In the genomic region with DNA sequence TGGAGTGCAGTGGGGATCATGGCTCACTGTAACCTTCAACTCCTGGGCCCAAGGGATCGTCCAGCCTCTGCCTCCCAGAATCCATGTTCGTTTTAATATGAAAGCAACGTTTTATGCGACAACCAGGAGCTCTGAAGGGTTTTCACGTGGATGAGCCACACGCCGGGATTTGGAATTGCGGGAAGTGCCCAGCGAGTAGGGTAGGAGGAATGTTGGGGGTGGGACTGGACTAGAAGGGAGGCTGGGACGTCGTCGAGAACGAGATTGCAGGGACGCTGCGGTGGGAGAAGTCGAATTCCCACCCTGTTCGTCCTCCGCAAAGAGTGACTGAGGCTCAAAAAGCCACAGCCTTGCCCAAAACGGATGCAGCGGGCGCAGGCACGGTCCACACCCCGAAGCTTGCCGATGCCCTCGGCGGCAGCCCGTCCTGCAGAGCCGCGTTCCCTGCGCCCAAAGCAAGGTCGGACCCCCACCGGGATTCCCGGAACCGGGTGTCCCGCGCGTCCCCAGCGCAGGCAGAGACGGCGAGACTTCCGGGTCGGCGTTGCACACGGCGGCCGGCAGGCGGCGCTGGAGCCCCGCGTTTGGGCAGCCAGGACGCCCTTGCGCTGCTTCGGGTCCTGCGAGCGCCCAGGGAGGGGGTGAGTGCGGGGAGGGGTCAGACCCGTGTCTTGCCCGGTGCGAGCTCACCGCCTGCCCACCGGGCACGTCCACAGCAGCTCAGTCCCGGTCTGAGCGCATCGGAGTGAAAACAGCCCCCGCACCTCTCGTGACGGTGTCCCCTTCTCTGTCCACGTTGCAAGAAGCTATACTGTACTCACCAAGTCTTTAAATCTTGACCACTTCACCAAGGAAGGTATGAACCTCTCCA, we compare ENCODE assay signal across 1 cellular context.
A peak's percentile ranks its signal among the peaks of the same experiment; 100 is the strongest.
TF ChIP-seq lines count a peak whose summit lies in the region.

No MANE protein-coding gene starts in this region.

TF ChIP-seq in K562, 482 proteins besides CTCF, POLR2A, EP300 and RAD21 (continued from another document):
- no peak for TF ChIP-seq DLX4 (CRISPR knock-in tag; IDR thresholded peaks at IDR 0.05)
- peak; percentile 86 for TF ChIP-seq PHF20 (IDR thresholded peaks at IDR 0.05; ENCODE audit: partially characterized antibody)
- TF ChIP-seq SRSF3 (IDR thresholded peaks at IDR 0.05; ENCODE audit: insufficient read depth, low read length) = no peak
- TF ChIP-seq ETS1 (conservative IDR thresholded peaks at IDR 0.05; ENCODE audit: control insufficient read depth, low read depth, low read length) = peak; percentile 57; the same call in 1 of the 2 replicates
- TF ChIP-seq TEAD1 (CRISPR knock-in tag; IDR thresholded peaks at IDR 0.05) = 0 out of 4 replicates have a peak, but pooled peaks of 1 of the 2 experiments have one; percentile 34
- no peak for TF ChIP-seq DNMT1 (IDR thresholded peaks at IDR 0.05)
- 0 out of 2 replicates have a peak, but pooled peaks have one; percentile 15 for TF ChIP-seq JUND (IDR thresholded peaks at IDR 0.05; ENCODE audit: borderline replicate concordance, low read depth, low read length)
- no peak; the same call in 2 of the 3 replicates for TF ChIP-seq JUND (tag; IDR thresholded peaks at IDR 0.05; ENCODE audit: borderline replicate concordance, low read depth, low read length)
- TF ChIP-seq TFAP4 (CRISPR knock-in tag; IDR thresholded peaks at IDR 0.05; ENCODE audit: borderline replicate concordance) = peak; percentile 72; the same call in 1 of the 2 replicates
- TF ChIP-seq, protein P1, sequence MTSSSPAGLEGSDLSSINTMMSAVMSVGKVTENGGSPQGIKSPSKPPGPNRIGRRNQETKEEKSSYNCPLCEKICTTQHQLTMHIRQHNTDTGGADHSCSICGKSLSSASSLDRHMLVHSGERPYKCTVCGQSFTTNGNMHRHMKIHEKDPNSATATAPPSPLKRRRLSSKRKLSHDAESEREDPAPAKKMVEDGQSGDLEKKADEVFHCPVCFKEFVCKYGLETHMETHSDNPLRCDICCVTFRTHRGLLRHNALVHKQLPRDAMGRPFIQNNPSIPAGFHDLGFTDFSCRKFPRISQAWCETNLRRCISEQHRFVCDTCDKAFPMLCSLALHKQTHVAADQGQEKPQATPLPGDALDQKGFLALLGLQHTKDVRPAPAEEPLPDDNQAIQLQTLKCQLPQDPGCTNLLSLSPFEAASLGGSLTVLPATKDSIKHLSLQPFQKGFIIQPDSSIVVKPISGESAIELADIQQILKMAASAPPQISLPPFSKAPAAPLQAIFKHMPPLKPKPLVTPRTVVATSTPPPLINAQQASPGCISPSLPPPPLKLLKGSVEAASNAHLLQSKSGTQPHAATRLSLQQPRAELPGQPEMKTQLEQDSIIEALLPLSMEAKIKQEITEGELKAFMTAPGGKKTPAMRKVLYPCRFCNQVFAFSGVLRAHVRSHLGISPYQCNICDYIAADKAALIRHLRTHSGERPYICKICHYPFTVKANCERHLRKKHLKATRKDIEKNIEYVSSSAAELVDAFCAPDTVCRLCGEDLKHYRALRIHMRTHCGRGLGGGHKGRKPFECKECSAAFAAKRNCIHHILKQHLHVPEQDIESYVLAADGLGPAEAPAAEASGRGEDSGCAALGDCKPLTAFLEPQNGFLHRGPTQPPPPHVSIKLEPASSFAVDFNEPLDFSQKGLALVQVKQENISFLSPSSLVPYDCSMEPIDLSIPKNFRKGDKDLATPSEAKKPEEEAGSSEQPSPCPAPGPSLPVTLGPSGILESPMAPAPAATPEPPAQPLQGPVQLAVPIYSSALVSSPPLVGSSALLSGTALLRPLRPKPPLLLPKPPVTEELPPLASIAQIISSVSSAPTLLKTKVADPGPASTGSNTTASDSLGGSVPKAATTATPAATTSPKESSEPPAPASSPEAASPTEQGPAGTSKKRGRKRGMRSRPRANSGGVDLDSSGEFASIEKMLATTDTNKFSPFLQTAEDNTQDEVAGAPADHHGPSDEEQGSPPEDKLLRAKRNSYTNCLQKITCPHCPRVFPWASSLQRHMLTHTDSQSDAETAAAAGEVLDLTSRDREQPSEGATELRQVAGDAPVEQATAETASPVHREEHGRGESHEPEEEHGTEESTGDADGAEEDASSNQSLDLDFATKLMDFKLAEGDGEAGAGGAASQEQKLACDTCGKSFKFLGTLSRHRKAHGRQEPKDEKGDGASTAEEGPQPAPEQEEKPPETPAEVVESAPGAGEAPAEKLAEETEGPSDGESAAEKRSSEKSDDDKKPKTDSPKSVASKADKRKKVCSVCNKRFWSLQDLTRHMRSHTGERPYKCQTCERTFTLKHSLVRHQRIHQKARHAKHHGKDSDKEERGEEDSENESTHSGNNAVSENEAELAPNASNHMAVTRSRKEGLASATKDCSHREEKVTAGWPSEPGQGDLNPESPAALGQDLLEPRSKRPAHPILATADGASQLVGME (CRISPR knock-in tag; IDR thresholded peaks at IDR 0.05) = peak; percentile 88
- TF ChIP-seq RB1 (IDR thresholded peaks at IDR 0.05; ENCODE audit: low read depth) = peak; percentile 94
- no peak for TF ChIP-seq FOXA1 (IDR thresholded peaks at IDR 0.05; ENCODE audit: borderline replicate concordance)
- TF ChIP-seq CBX2 (IDR thresholded peaks at IDR 0.05; ENCODE audit: insufficient read depth, low read length, poor library complexity, severe bottlenecking) = no peak
- peak; percentile 83 for TF ChIP-seq GABPA (tag; conservative IDR thresholded peaks at IDR 0.05; ENCODE audit: low read depth)
- 0 out of 2 replicates have a peak, but pooled peaks have one; percentile 65 for TF ChIP-seq CBX1 (IDR thresholded peaks at IDR 0.05; ENCODE audit: low read depth)
- TF ChIP-seq CTCFL (IDR thresholded peaks at IDR 0.05; ENCODE audit: borderline replicate concordance, insufficient read depth, low read depth, low read length, poor library complexity, severe bottlenecking) = peak; percentile 88
- TF ChIP-seq, protein P2, sequence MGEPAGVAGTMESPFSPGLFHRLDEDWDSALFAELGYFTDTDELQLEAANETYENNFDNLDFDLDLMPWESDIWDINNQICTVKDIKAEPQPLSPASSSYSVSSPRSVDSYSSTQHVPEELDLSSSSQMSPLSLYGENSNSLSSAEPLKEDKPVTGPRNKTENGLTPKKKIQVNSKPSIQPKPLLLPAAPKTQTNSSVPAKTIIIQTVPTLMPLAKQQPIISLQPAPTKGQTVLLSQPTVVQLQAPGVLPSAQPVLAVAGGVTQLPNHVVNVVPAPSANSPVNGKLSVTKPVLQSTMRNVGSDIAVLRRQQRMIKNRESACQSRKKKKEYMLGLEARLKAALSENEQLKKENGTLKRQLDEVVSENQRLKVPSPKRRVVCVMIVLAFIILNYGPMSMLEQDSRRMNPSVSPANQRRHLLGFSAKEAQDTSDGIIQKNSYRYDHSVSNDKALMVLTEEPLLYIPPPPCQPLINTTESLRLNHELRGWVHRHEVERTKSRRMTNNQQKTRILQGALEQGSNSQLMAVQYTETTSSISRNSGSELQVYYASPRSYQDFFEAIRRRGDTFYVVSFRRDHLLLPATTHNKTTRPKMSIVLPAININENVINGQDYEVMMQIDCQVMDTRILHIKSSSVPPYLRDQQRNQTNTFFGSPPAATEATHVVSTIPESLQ (CRISPR knock-in tag; IDR thresholded peaks at IDR 0.05) = no peak
- TF ChIP-seq KDM2B (CRISPR knock-in tag; IDR thresholded peaks at IDR 0.05) = 0 out of 2 replicates have a peak, but pooled peaks have one; percentile 77
- TF ChIP-seq FOXJ3 (CRISPR knock-in tag; IDR thresholded peaks at IDR 0.05) = no peak
- no peak for TF ChIP-seq ZNF75A (CRISPR knock-in tag; IDR thresholded peaks at IDR 0.05)
- TF ChIP-seq L3MBTL2 (IDR thresholded peaks at IDR 0.05) = peak; percentile 79
- TF ChIP-seq, protein P3, sequence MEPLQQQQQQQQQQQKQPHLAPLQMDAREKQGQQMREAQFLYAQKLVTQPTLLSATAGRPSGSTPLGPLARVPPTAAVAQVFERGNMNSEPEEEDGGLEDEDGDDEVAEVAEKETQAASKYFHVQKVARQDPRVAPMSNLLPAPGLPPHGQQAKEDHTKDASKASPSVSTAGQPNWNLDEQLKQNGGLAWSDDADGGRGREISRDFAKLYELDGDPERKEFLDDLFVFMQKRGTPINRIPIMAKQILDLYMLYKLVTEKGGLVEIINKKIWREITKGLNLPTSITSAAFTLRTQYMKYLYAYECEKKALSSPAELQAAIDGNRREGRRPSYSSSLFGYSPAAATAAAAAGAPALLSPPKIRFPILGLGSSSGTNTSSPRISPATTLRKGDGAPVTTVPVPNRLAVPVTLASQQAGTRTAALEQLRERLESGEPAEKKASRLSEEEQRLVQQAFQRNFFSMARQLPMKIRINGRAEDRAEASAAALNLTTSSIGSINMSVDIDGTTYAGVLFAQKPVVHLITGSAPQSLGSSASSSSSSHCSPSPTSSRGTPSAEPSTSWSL (CRISPR knock-in tag; IDR thresholded peaks at IDR 0.05; ENCODE audit: borderline replicate concordance) = no peak
- TF ChIP-seq ZNF277 (CRISPR knock-in tag; IDR thresholded peaks at IDR 0.05; ENCODE audit: borderline replicate concordance) = no peak
- peak; percentile 73; the same call in 1 of the 2 replicates for TF ChIP-seq ZBTB7A (IDR thresholded peaks at IDR 0.05; ENCODE audit: borderline replicate concordance, control insufficient read depth, low read depth, low read length)
- peak; percentile 68 for TF ChIP-seq ESRRA (IDR thresholded peaks at IDR 0.05; ENCODE audit: borderline replicate concordance, low read depth)
- TF ChIP-seq MAZ (CRISPR knock-in tag; conservative IDR thresholded peaks at IDR 0.05 in 1 of 2, IDR thresholded peaks at IDR 0.05 in 1 of 2) = peak; percentile 88 to 93
- no peak for TF ChIP-seq NEUROD1 (IDR thresholded peaks at IDR 0.05; ENCODE audit: borderline replicate concordance, low read depth, low read length, partially characterized antibody)
- TF ChIP-seq XRCC5 (IDR thresholded peaks at IDR 0.05; ENCODE audit: low read depth, low read length) = no peak; the same call in 1 of the 2 replicates
- TF ChIP-seq SMC3 (conservative IDR thresholded peaks at IDR 0.05; ENCODE audit: insufficient read depth, low read depth, low read length) = peak; percentile 76
- TF ChIP-seq TAF7 (tag; IDR thresholded peaks at IDR 0.05) = peak; percentile 31; the same call in 1 of the 2 replicates
- TF ChIP-seq GABPB1 (CRISPR knock-in tag; IDR thresholded peaks at IDR 0.05) = peak; percentile 86
- no peak for TF ChIP-seq ZNF253 (CRISPR knock-in tag; conservative IDR thresholded peaks at IDR 0.05)
- TF ChIP-seq ZKSCAN1 (IDR thresholded peaks at IDR 0.05; ENCODE audit: low read depth, low read length) = 0 out of 2 replicates have a peak, but pooled peaks have one; percentile 29
- TF ChIP-seq MTA3 (IDR thresholded peaks at IDR 0.05; ENCODE audit: borderline replicate concordance) = peak; percentile 68; the same call in 1 of the 2 replicates
- peak; percentile 90 for TF ChIP-seq CXXC5 (CRISPR knock-in tag; IDR thresholded peaks at IDR 0.05)
